8 cellular contexts compared by ENCODE assay signal in the genomic region with DNA sequence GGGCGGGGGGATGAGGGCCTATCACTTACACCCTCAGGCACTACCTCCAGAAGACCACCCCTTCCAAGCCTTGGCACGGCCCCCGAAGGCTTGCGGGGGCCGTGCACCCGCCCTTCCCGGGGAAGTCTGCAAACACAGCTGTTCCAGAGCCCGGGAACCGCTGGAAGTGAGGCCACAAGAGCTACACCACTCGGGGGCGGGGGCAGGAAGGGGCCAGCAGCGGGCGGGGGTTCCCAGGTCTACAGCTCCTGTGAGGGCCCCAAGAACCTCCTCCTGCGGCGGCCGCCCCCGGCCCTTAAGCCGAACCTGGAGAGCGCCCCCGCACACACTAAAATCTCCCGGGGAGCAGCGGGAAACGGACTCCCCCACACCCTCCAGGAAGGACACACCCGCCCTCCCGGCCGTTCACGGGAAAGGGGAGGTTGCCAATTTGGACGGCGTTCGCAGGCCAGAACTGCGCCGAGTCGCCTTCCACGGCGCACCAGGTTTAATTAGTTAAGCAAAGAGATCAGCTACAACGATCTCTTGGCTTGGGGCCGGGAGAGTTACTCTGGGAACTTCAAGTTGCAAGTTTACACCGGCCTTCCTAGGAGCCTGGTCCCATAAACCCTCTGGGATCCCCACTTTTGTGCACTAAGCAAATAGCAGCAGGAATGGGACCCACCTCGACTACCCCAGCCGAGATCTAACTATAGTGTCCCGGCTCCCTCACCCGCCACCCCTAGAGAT. TPM values are rescaled to one million over a fixed set of nuclear protein-coding genes. Genes with fewer than 3 reads are reported as not detected.
DNase-seq lines count a peak whose midpoint lies in the region; ATAC-seq and TF ChIP-seq lines count a peak whose summit lies in the region.

No MANE protein-coding gene starts in this region.

- peak overlapping the region; percentile 97 for H3K4me3 ChIP-seq in Caco-2 (ENCODE audit: low read depth, low read length)

- peaks cover 2% of the 10 kb centered on the region for H3K27me3 Mint-ChIP-seq in Caco-2 (ENCODE audit: insufficient read depth, unreplicated experiment)
- peaks cover 70% of the 10 kb centered on the region for H3K27me3 Mint-ChIP-seq in activated CD4-positive, alpha-beta memory T cell treated with anti-CD3 and anti-CD28 coated beads for 36 hours

- peaks cover 14% of the 10 kb centered on the region for H3K4me1 Mint-ChIP-seq in Caco-2 (ENCODE audit: low read depth, unreplicated experiment)
- H3K4me1 Mint-ChIP-seq in activated CD4-positive, alpha-beta memory T cell treated with anti-CD3 and anti-CD28 coated beads for 36 hours (ENCODE audit: low read depth) = peaks cover 26% of the 10 kb centered on the region

- peak overlapping the region; percentile 100 for H3K4me3 Mint-ChIP-seq in Caco-2 (ENCODE audit: unreplicated experiment)
- peak overlapping the region; percentile 69 for H3K4me3 Mint-ChIP-seq in activated CD4-positive, alpha-beta memory T cell treated with anti-CD3 and anti-CD28 coated beads for 36 hours

- CTCF ChIA-PET in Caco-2 (lab: Charles Lee) = interaction anchor here (0.7 to 2.0 kb wide), 7 partner anchors 12 to 595 kb away, joined by 3 to 11 read pairs (median 3); no protein-coding TSS in a partner anchor
- CTCF ChIA-PET in activated CD4-positive, alpha-beta memory T cell treated with anti-CD3 and anti-CD28 coated beads for 36 hours (lab: Charles Lee) = interaction anchor here (1.4 kb wide), 1 partner anchor 114 kb away, joined by 4 read pairs; no protein-coding TSS in a partner anchor

- H3K36me3 ChIP-seq in Caco-2 (ENCODE audit: control insufficient read depth, insufficient read depth, low read length) = peaks cover 4% of the 10 kb centered on the region; the same call in 1 of the 2 replicates

- POLR2A ChIA-PET in Caco-2 (lab: Charles Lee) = interaction anchor here (0.6 to 1.1 kb wide), 4 partner anchors 12 to 680 kb away, joined by 3 to 6 read pairs (median 6); no protein-coding TSS in a partner anchor
- POLR2A ChIA-PET in activated CD4-positive, alpha-beta memory T cell treated with anti-CD3 and anti-CD28 coated beads for 36 hours (lab: Charles Lee) = interaction anchor here (0.8 kb wide), 1 partner anchor 73 kb away, joined by 3 read pairs; no protein-coding TSS in a partner anchor

- H3K36me3 Mint-ChIP-seq in Caco-2 (ENCODE audit: insufficient read depth, unreplicated experiment) = peaks cover 70% of the 10 kb centered on the region
- no peaks in the 10 kb centered on the region for H3K36me3 Mint-ChIP-seq in activated CD4-positive, alpha-beta memory T cell treated with anti-CD3 and anti-CD28 coated beads for 36 hours

- H3K27ac Mint-ChIP-seq in Caco-2 (ENCODE audit: unreplicated experiment) = peak overlapping the region; percentile 78
- no peak overlapping the region for H3K27ac Mint-ChIP-seq in activated CD4-positive, alpha-beta memory T cell treated with anti-CD3 and anti-CD28 coated beads for 36 hours

- no peak for TF ChIP-seq CTCF in Caco-2 (IDR thresholded peaks at IDR 0.05; ENCODE audit: insufficient read depth in 1 of 2, low read depth in 1 of 2, low read length in 1 of 2, severe bottlenecking in 1 of 2, unreplicated experiment in 1 of 2)
- no peak for TF ChIP-seq CTCF in foreskin keratinocyte (conservative IDR thresholded peaks at IDR 0.05)

- H3K27me3 ChIP-seq in Caco-2 (replicated peaks; ENCODE audit: control insufficient read depth, insufficient read depth, low read length) (no peaks in the 10 kb centered on the region), foreskin keratinocyte (no peaks in the 10 kb centered on the region)

- BruUV-seq in Caco-2 (replicated peaks; lab: Mats Ljungman, UMichigan) = no TSS peak

- H3K4me1 ChIP-seq in Caco-2 (peaks cover 5% of the 10 kb centered on the region; the same call in 1 of the 2 replicates), foreskin keratinocyte (peaks cover 30% of the 10 kb centered on the region)

- peak overlapping the region; percentile 92 for H3K27ac ChIP-seq in foreskin keratinocyte

- no peaks in the 10 kb centered on the region for H3K9me3 ChIP-seq in Caco-2

- intact Hi-C loops in Caco-2 (cut with micrococcal nuclease; ENCODE audit: unreplicated experiment) = loop anchor here (1.0 to 10.0 kb wide), 2 partner anchors 783 to 872 kb away; no protein-coding TSS in a partner anchor
- intact Hi-C loops in activated CD4-positive, alpha-beta memory T cell treated with anti-CD3 and anti-CD28 coated beads for 36 hours (cut with micrococcal nuclease) = loop anchor here (2.0 to 5.0 kb wide), 4 partner anchors 113 to 320 kb away; partner anchors contain the start of genes MKKS and SLX4IP

- peak in 1 of 2 experiments; percentile 47 for DNase-seq in Caco-2
- DNase-seq in HuH-7 (ENCODE audit: low spot score) = peak; percentile 58
- DNase-seq in activated CD4-positive, alpha-beta memory T cell treated with anti-CD3 and anti-CD28 coated beads for 36 hours = peak; percentile 38
- no peak for DNase-seq in foreskin keratinocyte
- peak; percentile 31 for DNase-seq in occipital lobe (lab: John Stamatoyannopoulos, UW)
- no peak for DNase-seq in SKM-1 treated with dmso at 0.1 percent for 144 hours (lab: John Stamatoyannopoulos, UW; ENCODE audit: unreplicated experiment)
- no peak for DNase-seq in central memory CD4-positive, alpha-beta T cell

- H3K9me3 Mint-ChIP-seq in Caco-2 (ENCODE audit: unreplicated experiment) = no peaks in the 10 kb centered on the region
- H3K9me3 Mint-ChIP-seq in activated CD4-positive, alpha-beta memory T cell treated with anti-CD3 and anti-CD28 coated beads for 36 hours = no peaks in the 10 kb centered on the region

- ATAC-seq in foreskin keratinocyte = peak; percentile 2
- no peak for ATAC-seq in GM21367 (IDR thresholded peaks at IDR 0.05; ENCODE audit: unreplicated experiment)

RNA-seq across cellular contexts. Expression of gene JAG1, which starts 1.8 kb away (rescaled TPM):
- 69.1 and 69.8 TPM in 2 replicates for total RNA-seq in Caco-2 (2022)
- under 1 TPM; 0.15 to 0.40 TPM for total RNA-seq in activated CD4-positive, alpha-beta memory T cell treated with anti-CD3 and anti-CD28 coated beads for 36 hours
- 150 and 236 TPM in 2 replicates for total RNA-seq in foreskin keratinocyte
- polyA plus RNA-seq in foreskin keratinocyte = 29.9 and 36.7 TPM in 2 replicates
- 26.0 TPM for total RNA-seq in occipital lobe

Comparison
In these comparisons a context has a peak if more than half of its experiments do, and no peak if none do; other contexts are left out.
1. DNase-seq: peak in HuH-7 (single experiment), activated CD4-positive, alpha-beta memory T cell treated with anti-CD3 and anti-CD28 coated beads for 36 hours (single experiment) and occipital lobe (single experiment); none in foreskin keratinocyte (0 of 2), SKM-1 treated with dmso at 0.1 percent for 144 hours (single experiment) and central memory CD4-positive, alpha-beta T cell (single experiment).
2. RNA of gene JAG1, which starts 1.8 kb away (total RNA-seq): 150 to 236 TPM in foreskin keratinocyte, 69.1 to 69.8 TPM in Caco-2 and 26.0 TPM in occipital lobe (single experiment); 0.15 to 0.40 TPM in activated CD4-positive, alpha-beta memory T cell treated with anti-CD3 and anti-CD28 coated beads for 36 hours; every median in the first group is over 10 times any median in the second.